ENCODE assay signal across 11 cellular contexts in genomic region chrX:72003811-72004750, GRCh38.
A peak's percentile ranks its signal among the peaks of the same experiment; 100 is the strongest.
DNase-seq lines count a peak whose midpoint lies in the region; ATAC-seq, FAIRE-seq and TF ChIP-seq lines count a peak whose summit lies in the region.
"Had no signal": no experiment of that assay in that cellular context is flagged by ENCODE, and none has a peak within 500 bp of the region (broad histone marks: within the 10 kb centered on the region; RNA-seq: fewer than 3 reads in every experiment).

No MANE protein-coding gene starts in this region.

- POLR2A ChIA-PET in MCF 10A (lab: Yijun Ruan, JAX), result no interaction called here
- POLR2A ChIA-PET in HepG2 (lab: Yijun Ruan, JAX), result no interaction called here

- BruUV-seq in MCF 10A (replicated peaks; lab: Mats Ljungman, UMichigan), result no TSS peak
- BruUV-seq in HepG2 (replicated peaks; lab: Mats Ljungman, UMichigan), result no TSS peak

- H3K4me1 ChIP-seq in breast epithelium, result no peaks in the 10 kb centered on the region
- no peaks in the 10 kb centered on the region for H3K4me1 ChIP-seq in HepG2 (ENCODE audit: insufficient read depth, low read length)

- TF ChIP-seq CTCF in breast epithelium (IDR thresholded peaks at IDR 0.05) (no peak), MCF 10A (IDR thresholded peaks at IDR 0.05; ENCODE audit: unreplicated experiment) (no peak), HepG2 (CRISPR knock-in tag; IDR thresholded peaks at IDR 0.05) (peak; percentile 35)

- no peak for TF ChIP-seq EP300 in HepG2 (IDR thresholded peaks at IDR 0.05; ENCODE audit: low read depth in 2 of 2, low read length in 2 of 2)
- no peak for TF ChIP-seq EP300 in HepG2 (CRISPR knock-in tag; IDR thresholded peaks at IDR 0.05; ENCODE audit: borderline replicate concordance)

- 17% methylated on average over 6 of the region's 17 CpGs for WGBS in HepG2 (ENCODE audit: low lambda C conversion rate)

- no peaks in the 10 kb centered on the region for H3K36me3 Mint-ChIP-seq in MCF 10A (ENCODE audit: insufficient read depth, unreplicated experiment)

- in situ Hi-C loops in HepG2 (cut with HindIII; ENCODE audit: extremely low pct_ligation_motif_present, low pct_unique_long_range_greater_than_20kb), result no loop called here

- DNase-seq in breast epithelium (ENCODE audit: low spot score in 2 of 2) (peak in 1 of 2 donors; percentile 35), MCF 10A (ENCODE audit: unreplicated experiment) (no peak), cerebellar cortex (ENCODE audit: low spot score) (peak; percentile 43), HepG2 (ENCODE audit: low spot score) (no peak), NCI-H2107 (lab: John Stamatoyannopoulos, UW) (no peak), COR-L47 (lab: John Stamatoyannopoulos, UW) (no peak)
- DNase-seq: activated CD4-positive, alpha-beta T cell treated with anti-CD3 and anti-CD28 coated beads for 48 hours had no signal

- no peaks in the 10 kb centered on the region for H3K4me1 Mint-ChIP-seq in MCF 10A (ENCODE audit: insufficient read depth, unreplicated experiment)

- H3K27me3 Mint-ChIP-seq in MCF 10A (ENCODE audit: insufficient read depth, unreplicated experiment), result peaks cover 88% of the 10 kb centered on the region

- H3K27ac Mint-ChIP-seq in MCF 10A (ENCODE audit: low read depth, unreplicated experiment), result no peak overlapping the region

- peak overlapping the region in 1 of 3 donors; percentile 41 for H3K4me3 ChIP-seq in breast epithelium
- H3K4me3 ChIP-seq in HepG2 (replicated peaks in 1 of 3; ENCODE audit: insufficient read depth in 1 of 3, low read depth in 2 of 3, low read length in 3 of 3), result no peak overlapping the region

- TF ChIP-seq POLR2A in breast epithelium (IDR thresholded peaks at IDR 0.05) (no peak), HepG2 (IDR thresholded peaks at IDR 0.05; ENCODE audit: insufficient read depth in 1 of 2, low read depth in 2 of 2, low read length in 2 of 2) (no peak)

- H3K79me2 ChIP-seq in HepG2 (ENCODE audit: insufficient read depth, low read length), result no peaks in the 10 kb centered on the region

- peaks cover 0 to 81% of the 10 kb centered on the region in 2 donors for H3K27me3 ChIP-seq in breast epithelium
- H3K27me3 ChIP-seq in HepG2 (ENCODE audit: control insufficient read depth in 1 of 2, insufficient read depth in 2 of 2, low read length in 2 of 2), result no peaks in the 10 kb centered on the region

- no peak overlapping the region for H3K4me2 ChIP-seq in HepG2 (ENCODE audit: low read depth, low read length)

- H3K9me3 ChIP-seq in breast epithelium (no peaks in the 10 kb centered on the region), HepG2 (ENCODE audit: low read length) (no peaks in the 10 kb centered on the region)

- no peak for TF ChIP-seq RAD21 in HepG2 (CRISPR knock-in tag; IDR thresholded peaks at IDR 0.05)

- intact Hi-C loops in breast epithelium (cut with DNase I; ENCODE audit: low total_unique reads) (no loop called here), MCF 10A (cut with micrococcal nuclease) (no loop called here), HepG2 (cut with micrococcal nuclease; ENCODE audit: unreplicated experiment) (no loop called here)

- H3K9me3 Mint-ChIP-seq in MCF 10A (ENCODE audit: unreplicated experiment), result no peaks in the 10 kb centered on the region

- ATAC-seq in HepG2 (peak; percentile 71), HG03196 (IDR thresholded peaks at IDR 0.05; ENCODE audit: unreplicated experiment) (no peak), HG03039 (IDR thresholded peaks at IDR 0.05; ENCODE audit: unreplicated experiment) (no peak)

- no peaks in the 10 kb centered on the region for H4K20me1 ChIP-seq in HepG2 (ENCODE audit: insufficient read depth, low read length)

- H3K27ac ChIP-seq in breast epithelium, result peak overlapping the region; percentile 48 to 83
- no peak overlapping the region for H3K27ac ChIP-seq in HepG2 (ENCODE audit: extremely low read length, insufficient read depth, low read length)
- H3K27ac ChIP-seq: C4-2B had no signal

- no peak overlapping the region for H2AFZ ChIP-seq in HepG2 (ENCODE audit: low read length)

- no peaks in the 10 kb centered on the region for H3K36me3 ChIP-seq in breast epithelium
- H3K36me3 ChIP-seq in HepG2 (replicated peaks in 1 of 2; ENCODE audit: control insufficient read depth in 1 of 2, insufficient read depth in 2 of 2, low read length in 2 of 2), result no peaks in the 10 kb centered on the region

- CTCF ChIA-PET in MCF 10A (lab: Yijun Ruan, JAX), result interaction anchor here (0.6 to 1.3 kb wide), 4 partner anchors 14 to 117 kb away, joined by 3 to 5 read pairs (median 3); no protein-coding TSS in a partner anchor
- CTCF ChIA-PET in HepG2 (lab: Yijun Ruan, JAX; ENCODE audit: low intra/inter-chr PET ratio, low total read pairs), result no interaction called here

- H3K9ac ChIP-seq in HepG2 (ENCODE audit: insufficient read depth, low read depth, low read length), result no peak overlapping the region

- FAIRE-seq in HepG2 (lab: Jason Lieb, UNC), result no peak
- FAIRE-seq: endometrium had no signal

- H3K4me3 Mint-ChIP-seq in MCF 10A (ENCODE audit: unreplicated experiment), result no peak overlapping the region

TF ChIP-seq in HepG2, 621 proteins besides CTCF, POLR2A, EP300 and RAD21:
- TF ChIP-seq STAT6 (CRISPR knock-in tag; IDR thresholded peaks at IDR 0.05; ENCODE audit: borderline replicate concordance) (no peak), STAG1 (CRISPR knock-in tag; IDR thresholded peaks at IDR 0.05) (peak; percentile 10; the same call in 1 of the 2 replicates), TCF7 (IDR thresholded peaks at IDR 0.05; ENCODE audit: low read depth) (no peak)
